ENCODE assay signal across 8 cellular contexts in genomic region chr2:202104286-202104870, GRCh38. TPM values are rescaled to one million over a fixed set of nuclear protein-coding genes. Genes with fewer than 3 reads are reported as not detected.
DNase-seq lines count a peak whose midpoint lies in the region; ATAC-seq and TF ChIP-seq lines count a peak whose summit lies in the region.

No MANE protein-coding gene starts in this region.

- no peak overlapping the region for H3K4me3 Mint-ChIP-seq in immature natural killer cell

- H3K4me1 ChIP-seq in tibial nerve, result peaks cover 0 to 6% (median 0%) of the 10 kb centered on the region in 4 donors

- no peak for TF ChIP-seq POLR2A in tibial nerve (IDR thresholded peaks at IDR 0.05)

- no peaks in the 10 kb centered on the region for H3K4me1 Mint-ChIP-seq in immature natural killer cell

- H3K27ac ChIP-seq in tibial nerve, result no peak overlapping the region

- no peak for TF ChIP-seq EP300 in tibial nerve (IDR thresholded peaks at IDR 0.05)

- H3K36me3 ChIP-seq in tibial nerve, result no peaks in the 10 kb centered on the region

- H3K27me3 Mint-ChIP-seq in immature natural killer cell (ENCODE audit: low read depth in 3 of 3), result peaks cover 2 to 11% (median 4%) of the 10 kb centered on the region in 3 donors

- no peaks in the 10 kb centered on the region for H3K9me3 ChIP-seq in tibial nerve

- ATAC-seq in GM18498 (IDR thresholded peaks at IDR 0.05; ENCODE audit: unreplicated experiment), result no peak

- H3K27ac Mint-ChIP-seq in immature natural killer cell, result no peak overlapping the region

- 47 to 63% methylated on average over 2 of the region's 2 CpGs for WGBS in tibial nerve, 2 donors

- H3K9me3 Mint-ChIP-seq in immature natural killer cell, result no peaks in the 10 kb centered on the region

- TF ChIP-seq CTCF in tibial nerve (IDR thresholded peaks at IDR 0.05), result peak in 2 of 5 experiments; percentile 16 to 27

- peak; percentile 37 for DNase-seq in activated naive CD4-positive, alpha-beta T cell treated with Interleukin-2 at 50 U/mL for 16 hours
- DNase-seq in activated naive CD4-positive, alpha-beta T cell (lab: John Stamatoyannopoulos, UW), result no peak
- DNase-seq in NCI-H1694 (lab: John Stamatoyannopoulos, UW) (peak; percentile 28), iPS-NIHi7 (ENCODE audit: extremely low spot score) (peak; percentile 64), immature natural killer cell (no peak), tibial nerve (ENCODE audit: low spot score in 2 of 2) (no peak)
- DNase-seq in activated T-cell treated with anti-CD3 and anti-CD28 coated beads, Interleukin-2, amount 50 U/mL, for 48 hours, result peak; percentile 75 to 76

- H3K27me3 ChIP-seq in tibial nerve, result no peaks in the 10 kb centered on the region

- H3K4me3 ChIP-seq in tibial nerve, result no peak overlapping the region

- H3K36me3 Mint-ChIP-seq in immature natural killer cell, result no peaks in the 10 kb centered on the region

RNA-seq across cellular contexts. Expression of gene KIAA2012, which starts 31.3 kb away (rescaled TPM):
- not detected for polyA plus RNA-seq in immature natural killer cell
- not detected for total RNA-seq in tibial nerve

Comparison
In these comparisons a context has a peak if more than half of its experiments do, and no peak if none do; other contexts are left out.
1. DNase-seq: peak in activated naive CD4-positive, alpha-beta T cell treated with Interleukin-2 at 50 U/mL for 16 hours (single experiment), NCI-H1694 (single experiment), activated T-cell treated with anti-CD3 and anti-CD28 coated beads, Interleukin-2, amount 50 U/mL, for 48 hours (2 of 2) and iPS-NIHi7 (single experiment); none in activated naive CD4-positive, alpha-beta T cell (0 of 4), immature natural killer cell (0 of 3) and tibial nerve (0 of 2).